Comparison of ENCODE assay signal across 1 cellular context in the genomic region with DNA sequence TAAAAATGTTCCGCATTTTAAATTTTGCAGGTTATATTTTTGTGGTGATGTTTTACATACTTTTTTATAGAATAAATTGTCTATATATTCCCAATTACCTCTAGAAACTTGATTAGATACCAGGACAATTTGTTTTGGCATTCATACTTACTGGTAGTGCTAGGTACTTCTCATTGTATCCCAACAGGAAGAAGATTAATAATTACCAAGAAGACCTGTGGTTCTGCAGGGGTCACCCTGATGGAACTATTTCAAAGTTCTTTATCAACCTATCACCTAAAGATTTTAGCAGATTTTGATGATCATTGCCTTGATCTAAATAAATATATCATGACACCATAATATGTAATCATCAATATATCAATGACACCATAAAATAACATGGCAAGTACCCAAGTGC.
TF ChIP-seq lines count a peak whose summit lies in the region.

No MANE protein-coding gene starts in this region.

TF ChIP-seq in HepG2, 621 proteins besides CTCF, POLR2A, EP300 and RAD21 (continued from another document):
- TF ChIP-seq ZNF652 (CRISPR knock-in tag; IDR thresholded peaks at IDR 0.05; ENCODE audit: borderline replicate concordance, low read depth): no peak
- TF ChIP-seq ZSCAN21 (CRISPR knock-in tag; IDR thresholded peaks at IDR 0.05; ENCODE audit: borderline replicate concordance): no peak
- no peak for TF ChIP-seq GZF1 (CRISPR knock-in tag; IDR thresholded peaks at IDR 0.05)
- no peak for TF ChIP-seq ZNF530 (CRISPR knock-in tag; IDR thresholded peaks at IDR 0.05; ENCODE audit: low read depth)
